Comparison of ENCODE assay signal across 10 cellular contexts in the genomic region with DNA sequence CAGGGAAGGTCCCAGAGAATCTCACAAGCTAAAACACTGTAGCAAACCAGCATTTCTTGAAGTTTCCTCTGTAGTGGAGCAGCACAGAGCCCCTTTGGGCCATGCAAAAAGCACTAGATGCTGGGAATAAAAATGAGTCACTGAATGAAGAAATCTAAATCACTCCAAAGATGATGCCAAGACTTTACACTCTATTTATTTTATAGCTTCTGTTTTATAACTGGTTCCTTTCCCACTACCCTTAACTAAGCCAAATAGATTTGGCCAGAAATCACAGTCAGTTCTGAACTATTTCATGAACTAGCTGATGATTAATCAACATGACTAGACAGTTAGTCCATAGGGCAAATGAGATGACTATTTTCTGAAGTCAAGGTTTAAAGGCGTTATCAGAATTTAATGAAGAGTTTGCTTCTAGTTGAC.
DNase-seq lines count a peak whose midpoint lies in the region; ATAC-seq, FAIRE-seq and TF ChIP-seq lines count a peak whose summit lies in the region.
"Had no signal": no experiment of that assay in that cellular context is flagged by ENCODE, and none has a peak within 500 bp of the region (broad histone marks: within the 10 kb centered on the region; RNA-seq: fewer than 3 reads in every experiment).

No MANE protein-coding gene starts in this region.

- H3K36me3 ChIP-seq in GM23248 (ENCODE audit: low read depth) (peaks cover 10% of the 10 kb centered on the region), right atrium auricular region (no peaks in the 10 kb centered on the region)

- H3K9me2 ChIP-seq in GM23248 (ENCODE audit: insufficient read depth): no peaks in the 10 kb centered on the region

- 0% methylated on average over 1 of the region's 1 CpG for WGBS in GM23248 (ENCODE audit: low coverage in 1 of 2, low lambda C conversion rate in 2 of 2, missing lambda C conversion rate in 2 of 2), 2 experiments

- peaks cover 42% of the 10 kb centered on the region for H3F3A ChIP-seq in GM23248 (ENCODE audit: insufficient read depth)

- in situ Hi-C loops in GM23248 (cut with MboI) (no loop called here), astrocyte of the cerebellum (cut with HindIII; ENCODE audit: low sequenced_read_pairs) (no loop called here)

- H4K20me1 ChIP-seq in GM23248 (ENCODE audit: insufficient read depth): no peaks in the 10 kb centered on the region

- no peak for FAIRE-seq in GM19239 (lab: Jason Lieb, UNC)

- H3K4me1 ChIP-seq in GM23248 (ENCODE audit: insufficient read depth): peaks cover 52% of the 10 kb centered on the region
- H3K4me1 ChIP-seq in right atrium auricular region: peaks cover 0 to 21% of the 10 kb centered on the region in 2 donors

- H3K79me2 ChIP-seq in GM23248 (ENCODE audit: insufficient read depth): no peaks in the 10 kb centered on the region

- H3K9me3 ChIP-seq in GM23248 (ENCODE audit: low read depth) (no peaks in the 10 kb centered on the region), right atrium auricular region (no peaks in the 10 kb centered on the region)

- no peak overlapping the region for H2AFZ ChIP-seq in GM23248

- peak overlapping the region; percentile 60 for H3K4me2 ChIP-seq in GM23248 (ENCODE audit: unreplicated experiment)

- H3K27ac ChIP-seq in GM23248 (peak overlapping the region; percentile 73), right atrium auricular region (peak overlapping the region; percentile 36 to 62)

- DNase-seq in GM23248 (peak; percentile 94), astrocyte of the cerebellum (ENCODE audit: low read depth) (peak; percentile 79), right atrium auricular region (ENCODE audit: low spot score) (no peak), skeletal muscle cell (ENCODE audit: low read depth) (peak; percentile 86), iPS-NIHi11 (ENCODE audit: low spot score) (no peak), GM19239 (ENCODE audit: insufficient read length, low spot score) (no peak), retina (no peak)
- DNase-seq: foreskin melanocyte, NCI-H1417 had no signal

- H3K9ac ChIP-seq in GM23248: peak overlapping the region; percentile 44

- H3K27me3 ChIP-seq in GM23248 (replicated peaks; ENCODE audit: insufficient read depth) (no peaks in the 10 kb centered on the region), right atrium auricular region (no peaks in the 10 kb centered on the region)

- H3K4me3 ChIP-seq in GM23248: no peak overlapping the region
- no peak overlapping the region for H3K4me3 ChIP-seq in astrocyte of the cerebellum (ENCODE audit: low read depth, low read length)
- no peak overlapping the region for H3K4me3 ChIP-seq in right atrium auricular region
- no peak overlapping the region for H3K4me3 ChIP-seq in skeletal muscle cell (ENCODE audit: low read depth, low read length)

- no peak for TF ChIP-seq CTCF in astrocyte of the cerebellum (IDR thresholded peaks at IDR 0.05; ENCODE audit: low read depth, low read length, missing control alignments)
- no peak for TF ChIP-seq CTCF in right atrium auricular region (IDR thresholded peaks at IDR 0.05)

- ATAC-seq in HG03439 (IDR thresholded peaks at IDR 0.05; ENCODE audit: unreplicated experiment): no peak

Comparison
In these comparisons a context has a peak if more than half of its experiments do, and no peak if none do; other contexts are left out.
1. DNase-seq: peak in GM23248 (single experiment), astrocyte of the cerebellum (single experiment) and skeletal muscle cell (single experiment); none in right atrium auricular region (single experiment), iPS-NIHi11 (single experiment), GM19239 (single experiment) and retina (single experiment).